Comparison of ENCODE assay signal across 8 cellular contexts in the genomic region with DNA sequence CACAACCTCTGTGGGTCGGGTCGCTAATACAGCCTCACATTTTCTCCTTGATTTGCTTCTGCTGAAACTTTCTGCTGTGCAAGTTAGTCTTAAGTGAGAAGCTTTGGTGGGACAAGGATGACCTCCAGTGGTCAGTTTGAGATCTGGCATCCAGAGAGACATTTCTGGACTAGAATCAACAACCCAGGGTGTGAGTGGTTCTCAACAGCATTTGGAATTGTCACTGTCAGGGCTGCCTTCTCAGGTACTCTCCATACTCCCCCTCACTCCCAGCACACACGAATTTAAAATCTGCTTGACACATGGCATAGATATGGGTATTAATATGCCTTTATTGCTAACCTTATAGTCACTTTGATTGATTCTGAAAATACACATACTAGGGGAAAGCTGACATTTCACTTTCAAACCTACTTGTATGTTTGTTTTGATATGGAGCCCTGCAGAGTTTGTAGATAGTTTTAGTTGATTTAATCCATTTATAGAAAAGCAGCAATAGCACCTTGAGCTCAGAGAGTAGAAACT.
DNase-seq lines count a peak whose midpoint lies in the region; ATAC-seq and TF ChIP-seq lines count a peak whose summit lies in the region.

No MANE protein-coding gene starts in this region.

- H3K4me3 Mint-ChIP-seq in effector memory CD8-positive, alpha-beta T cell, result no peak overlapping the region
- H3K4me3 Mint-ChIP-seq in memory B cell, result no peak overlapping the region
- H3K4me3 Mint-ChIP-seq in stimulated activated naive B cell treated with anti-CD40 and anti-IgM and Interleukin-4, amounts not matched to agents 10 μg/mL and 1 μg/mL and 100 μg/mL, for 72 hours, result no peak overlapping the region

- H3K9me3 Mint-ChIP-seq in effector memory CD8-positive, alpha-beta T cell, result no peaks in the 10 kb centered on the region
- peaks cover 3% of the 10 kb centered on the region for H3K9me3 Mint-ChIP-seq in memory B cell
- peaks cover 4 to 6% of the 10 kb centered on the region in 2 donors for H3K9me3 Mint-ChIP-seq in stimulated activated naive B cell treated with anti-CD40 and anti-IgM and Interleukin-4, amounts not matched to agents 10 μg/mL and 1 μg/mL and 100 μg/mL, for 72 hours

- H3K4me1 Mint-ChIP-seq in effector memory CD8-positive, alpha-beta T cell (ENCODE audit: low read depth in 2 of 2), result no peaks in the 10 kb centered on the region
- no peaks in the 10 kb centered on the region for H3K4me1 Mint-ChIP-seq in memory B cell
- H3K4me1 Mint-ChIP-seq in stimulated activated naive B cell treated with anti-CD40 and anti-IgM and Interleukin-4, amounts not matched to agents 10 μg/mL and 1 μg/mL and 100 μg/mL, for 72 hours, result no peaks in the 10 kb centered on the region

- H3K27ac Mint-ChIP-seq in effector memory CD8-positive, alpha-beta T cell, result no peak overlapping the region
- H3K27ac Mint-ChIP-seq in memory B cell, result no peak overlapping the region
- H3K27ac Mint-ChIP-seq in stimulated activated naive B cell treated with anti-CD40 and anti-IgM and Interleukin-4, amounts not matched to agents 10 μg/mL and 1 μg/mL and 100 μg/mL, for 72 hours, result no peak overlapping the region

- in situ Hi-C loops in ACHN (cut with HindIII; ENCODE audit: low pct_ligation_motif_present, low pct_unique_long_range_greater_than_20kb, low sequenced_read_pairs), result no loop called here
- in situ Hi-C loops in GM13977 (cut with MboI; ENCODE audit: low pct_unique_long_range_greater_than_20kb, low sequenced_read_pairs, unreplicated experiment), result loop anchor here (25.0 kb wide), 1 partner anchor 224 kb away; no protein-coding TSS in a partner anchor

- DNase-seq in ACHN (peak; percentile 58), GM13977 (ENCODE audit: low spot score) (peak; percentile 43), NCI-H524 (lab: John Stamatoyannopoulos, UW) (peak; percentile 57 to 85), memory B cell (ENCODE audit: low spot score in 2 of 2) (peak; percentile 23 to 28)
- DNase-seq in activated CD4-positive, alpha-beta T cell treated with anti-CD3 and anti-CD28 coated beads, Interleukin-2, amount 50 U/mL, for 1 hour, result peak; percentile 34
- DNase-seq in effector memory CD8-positive, alpha-beta T cell, result peak; percentile 34 to 49 (median 48)
- peak; percentile 18 for DNase-seq in stimulated activated naive B cell treated with anti-CD40 and anti-IgM and Interleukin-4, amounts not matched to agents 10 μg/mL and 1 μg/mL and 100 μg/mL, for 72 hours

- peak; percentile 77 for TF ChIP-seq CTCF in GM13977 (IDR thresholded peaks at IDR 0.05; ENCODE audit: extremely low read depth, insufficient read depth, missing control alignments)

- peaks cover 25 to 55% of the 10 kb centered on the region in 2 donors for H3K27me3 Mint-ChIP-seq in effector memory CD8-positive, alpha-beta T cell
- peaks cover 15% of the 10 kb centered on the region for H3K27me3 Mint-ChIP-seq in memory B cell
- H3K27me3 Mint-ChIP-seq in stimulated activated naive B cell treated with anti-CD40 and anti-IgM and Interleukin-4, amounts not matched to agents 10 μg/mL and 1 μg/mL and 100 μg/mL, for 72 hours, result peaks cover 38 to 55% of the 10 kb centered on the region in 2 donors

- ATAC-seq in HG03378 (IDR thresholded peaks at IDR 0.05; ENCODE audit: unreplicated experiment) (peak; percentile 81), memory B cell (ENCODE audit: low read depth) (peak; percentile 49)
- ATAC-seq in effector memory CD8-positive, alpha-beta T cell (replicated peaks), result peak; percentile 72
- peak; percentile 77 to 83 for ATAC-seq in stimulated activated naive B cell treated with anti-CD40 and anti-IgM and Interleukin-4, amounts not matched to agents 10 μg/mL and 1 μg/mL and 100 μg/mL, for 72 hours (replicated peaks)

- no peaks in the 10 kb centered on the region for H3K36me3 Mint-ChIP-seq in effector memory CD8-positive, alpha-beta T cell (ENCODE audit: insufficient read depth)
- peaks cover under 1% of the 10 kb centered on the region for H3K36me3 Mint-ChIP-seq in memory B cell
- no peaks in the 10 kb centered on the region for H3K36me3 Mint-ChIP-seq in stimulated activated naive B cell treated with anti-CD40 and anti-IgM and Interleukin-4, amounts not matched to agents 10 μg/mL and 1 μg/mL and 100 μg/mL, for 72 hours

Comparison
In these comparisons a context has a peak if more than half of its experiments do, and no peak if none do; other contexts are left out.
1. Peak in every context shown above with its lines: DNase-seq and ATAC-seq.
2. DNase-seq: peak in every context shown above with its lines; median percentile 71 in NCI-H524; 58 in ACHN; 48 in effector memory CD8-positive, alpha-beta T cell; 43 in GM13977; 34 in activated CD4-positive, alpha-beta T cell treated with anti-CD3 and anti-CD28 coated beads, Interleukin-2, amount 50 U/mL, for 1 hour; 26 in memory B cell; 18 in stimulated activated naive B cell treated with anti-CD40 and anti-IgM and Interleukin-4, amounts not matched to agents 10 μg/mL and 1 μg/mL and 100 μg/mL, for 72 hours.